Comparison of ENCODE assay signal across 8 cellular contexts in the genomic region with DNA sequence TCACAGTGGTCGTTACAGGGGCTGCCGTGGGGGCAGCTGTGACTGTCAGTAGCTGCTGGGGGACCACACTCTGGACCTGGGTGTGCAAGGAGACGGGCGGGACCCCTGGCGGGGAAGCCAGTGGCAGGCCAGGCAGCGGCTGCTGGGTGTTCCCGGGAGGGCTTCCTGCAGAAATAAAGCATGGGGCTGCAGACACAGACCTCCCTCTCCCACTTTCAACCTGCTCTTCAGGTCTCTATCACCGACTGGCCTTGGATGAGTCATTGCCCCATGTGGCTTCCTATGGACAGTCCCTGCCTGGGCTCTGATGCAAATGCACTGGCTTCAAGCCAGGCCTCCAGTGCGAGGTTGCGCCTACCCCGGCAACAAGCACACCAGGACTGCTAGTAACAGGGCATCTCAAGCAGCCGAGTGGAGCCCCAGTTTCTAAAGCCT. TPM values are rescaled to one million over a fixed set of nuclear protein-coding genes. Genes with fewer than 3 reads are reported as not detected.
DNase-seq lines count a peak whose midpoint lies in the region; ATAC-seq lines count a peak whose summit lies in the region.

No MANE protein-coding gene starts in this region.

- ATAC-seq in HG02763 (IDR thresholded peaks at IDR 0.05; ENCODE audit: unreplicated experiment) (peak; percentile 42), GM19324 (IDR thresholded peaks at IDR 0.05; ENCODE audit: low FRiP score, unreplicated experiment) (no peak)

- H3K27ac ChIP-seq in SJCRH30, result no peak overlapping the region

- H3K27me3 ChIP-seq in SJCRH30, result no peaks in the 10 kb centered on the region

- peaks cover 35% of the 10 kb centered on the region for H3K4me1 ChIP-seq in SJCRH30

- H3K4me3 ChIP-seq in SJCRH30, result no peak overlapping the region

- H3K9me3 ChIP-seq in SJCRH30 (replicated peaks), result no peaks in the 10 kb centered on the region

- no peaks in the 10 kb centered on the region for H3K36me3 ChIP-seq in SJCRH30

- DNase-seq in DMS 273 (lab: John Stamatoyannopoulos, UW; ENCODE audit: unreplicated experiment) (peak; percentile 62), DMS 273 treated with DMSO at 0.1 percent for 48 hours (lab: John Stamatoyannopoulos, UW) (no peak), SJCRH30 (peak; percentile 91 to 92), hepatic stellate cell (ENCODE audit: low spot score) (peak; percentile 93)
- DNase-seq in activated naive CD8-positive, alpha-beta T cell treated with anti-CD3 and anti-CD28 coated beads, Interleukin-2, amount 50 U/mL, for 16 hours (ENCODE audit: low read depth, low spot score), result peak; percentile 42
- DNase-seq in stimulated activated CD4-positive, alpha-beta T cell treated with anti-CD3 and anti-CD28 coated beads, TNF-alpha, amount 100 ng/mL, for 1 hour (ENCODE audit: low read depth in 3 of 3, low spot score in 1 of 3), result peak in 2 of 3 donors; percentile 24 to 39

RNA-seq across cellular contexts. Expression of gene SREBF1, which starts 17.2 kb away (rescaled TPM):
- total RNA-seq in SJCRH30 (2014; rRNA removed; shearing (Covaris generic)), result 65.3 and 74.1 TPM in 2 replicates
